ENCODE assay signal across 8 cellular contexts in the genomic region with DNA sequence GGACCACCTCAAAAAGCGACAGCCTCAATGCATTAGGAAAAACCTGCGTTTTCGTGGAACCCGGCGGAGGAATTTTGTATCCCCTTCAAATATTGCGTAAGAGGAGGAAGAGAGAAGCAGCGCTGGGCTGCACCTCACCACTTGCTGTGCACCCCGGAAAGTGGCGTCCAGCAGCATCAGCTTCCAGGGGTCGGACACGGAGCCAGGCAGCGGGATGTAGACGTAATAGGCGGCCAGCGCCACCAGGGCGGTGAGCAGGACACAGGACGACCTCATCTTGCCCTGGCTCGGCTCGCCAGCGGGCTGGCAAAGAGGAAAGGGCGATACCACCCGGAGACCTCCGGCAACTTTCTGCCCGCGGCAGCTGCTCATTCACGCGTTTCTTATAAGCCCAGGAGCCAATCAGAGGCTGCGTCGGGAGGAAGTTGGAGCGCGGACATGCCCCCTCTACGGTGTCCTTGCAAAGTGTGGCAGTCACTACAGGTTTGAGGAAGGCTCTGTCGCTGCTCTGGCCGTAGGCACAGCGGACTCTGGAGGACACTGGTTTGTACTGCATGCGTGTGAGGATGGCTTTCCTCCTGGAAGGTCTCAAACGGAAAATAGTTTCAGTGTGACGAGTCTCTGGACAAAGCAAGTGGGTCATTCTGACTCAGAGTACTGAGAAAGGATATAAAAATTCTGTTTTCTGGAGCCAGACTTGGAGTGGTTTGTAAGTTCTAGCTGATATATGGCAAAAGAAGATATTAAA. TPM values are rescaled to one million over a fixed set of nuclear protein-coding genes. Genes with fewer than 3 reads are reported as not detected.
A peak's percentile ranks its signal among the peaks of the same experiment; 100 is the strongest.
DNase-seq lines count a peak whose midpoint lies in the region; ATAC-seq and TF ChIP-seq lines count a peak whose summit lies in the region.

A gene with protein sequence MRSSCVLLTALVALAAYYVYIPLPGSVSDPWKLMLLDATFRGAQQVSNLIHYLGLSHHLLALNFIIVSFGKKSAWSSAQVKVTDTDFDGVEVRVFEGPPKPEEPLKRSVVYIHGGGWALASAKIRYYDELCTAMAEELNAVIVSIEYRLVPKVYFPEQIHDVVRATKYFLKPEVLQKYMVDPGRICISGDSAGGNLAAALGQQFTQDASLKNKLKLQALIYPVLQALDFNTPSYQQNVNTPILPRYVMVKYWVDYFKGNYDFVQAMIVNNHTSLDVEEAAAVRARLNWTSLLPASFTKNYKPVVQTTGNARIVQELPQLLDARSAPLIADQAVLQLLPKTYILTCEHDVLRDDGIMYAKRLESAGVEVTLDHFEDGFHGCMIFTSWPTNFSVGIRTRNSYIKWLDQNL (minus strand): TSS at position 359 of the 748 bp plus-strand sequence. CDS start 83 bp downstream, at position 276.

- H3K4me3 ChIP-seq in IMR-90 (ENCODE audit: insufficient read depth, low read depth, low read length), result peak within 1 kb of the TSS; percentile 77
- H3K4me3 ChIP-seq in OCI-LY7 (ENCODE audit: low read depth, low read length, poor library complexity, severe bottlenecking), result peak within 1 kb of the TSS; percentile 88
- peak within 1 kb of the TSS; percentile 78 for H3K4me3 ChIP-seq in mucosa of descending colon

- dilution Hi-C loops in IMR-90 (cut with HindIII; ENCODE audit: low sequenced_read_pairs, unreplicated experiment), result no loop called here

- POLR2A ChIA-PET in IMR-90 (lab: Charles Lee; ENCODE audit: unreplicated experiment) (no interaction called here), OCI-LY7 (lab: Charles Lee) (interaction anchor here (0.5 to 3.1 kb wide), 11 partner anchors 11 to 959 kb away, joined by 3 to 12 read pairs (median 4); a partner anchor contains a TSS)

- H4K20me1 ChIP-seq in IMR-90 (ENCODE audit: insufficient read depth, low read length) (no peaks in the 10 kb centered on the region; the same call in 1 of the 2 replicates), OCI-LY7 (ENCODE audit: insufficient read depth, low read length) (no peaks in the 10 kb centered on the region)

- peak within 1 kb of the TSS; percentile 22 to 78; a peak in 3 of 4 replicates for H4K8ac ChIP-seq in IMR-90 (ENCODE audit: low read depth in 2 of 2, low read length in 2 of 2)

- DNase-seq in DMS153 (lab: John Stamatoyannopoulos, UW) (peak; percentile 95), IMR-90 (peak; percentile 99), OCI-LY7 (ENCODE audit: low spot score) (peak; percentile 96), activated T-cell treated with anti-CD3 and anti-CD28 coated beads for 4 hours (peak; percentile 45), epithelial cell of prostate (ENCODE audit: low read depth, low spot score) (peak; percentile 84), mucosa of descending colon (peak; percentile 91 to 94 (median 92))
- peak; percentile 27 to 42 for DNase-seq in stimulated activated CD8-positive, alpha-beta memory T cell treated with anti-CD3 and anti-CD28 coated beads, Interleukin-4, amount 100 ng/mL, for 4 hours (ENCODE audit: low read depth in 2 of 2, low spot score in 1 of 2)

- in situ Hi-C loops in IMR-90 (cut with MboI; ENCODE audit: low sequenced_read_pairs), result no loop called here

- H3K56ac ChIP-seq in IMR-90 (ENCODE audit: extremely low read depth, insufficient read depth, low read length), result peak within 1 kb of the TSS; percentile 83

- peaks cover 11 to 38% of the 10 kb centered on the region in 2 experiments; a peak in 3 of 4 replicates for H3K79me1 ChIP-seq in IMR-90 (ENCODE audit: low read depth in 1 of 2, low read length in 2 of 2)

- peak within 1 kb of the TSS; percentile 99 for H2AFZ ChIP-seq in IMR-90 (replicated peaks; ENCODE audit: low read length, poor library complexity)
- peak within 1 kb of the TSS; percentile 98 for H2AFZ ChIP-seq in OCI-LY7 (ENCODE audit: low read length)

- peak within 1 kb of the TSS; percentile 72 for H2AK5ac ChIP-seq in IMR-90 (ENCODE audit: low read depth, low read length)

- H3K27ac ChIP-seq in IMR-90 (ENCODE audit: insufficient read depth, low read length) (peak within 1 kb of the TSS; percentile 88), OCI-LY7 (ENCODE audit: low read depth, low read length, poor library complexity, severe bottlenecking) (peak within 1 kb of the TSS; percentile 32), epithelial cell of prostate (peak within 1 kb of the TSS; percentile 90)

- no peaks in the 10 kb centered on the region for H3K9me2 ChIP-seq in OCI-LY7 (ENCODE audit: insufficient read depth, low read length)

- ATAC-seq in GM21528 (IDR thresholded peaks at IDR 0.05; ENCODE audit: low FRiP score, unreplicated experiment) (peak; percentile 100), IMR-90 (ENCODE audit: low read depth) (peak; percentile 95), mucosa of descending colon (peak; percentile 97)

- H3K9ac ChIP-seq in IMR-90 (ENCODE audit: low read depth, low read length), result peak within 1 kb of the TSS; percentile 79

- peak; percentile 97 for TF ChIP-seq POLR2A in IMR-90 (IDR thresholded peaks at IDR 0.05; ENCODE audit: low read depth, low read length)

- CTCF ChIA-PET in IMR-90 (lab: Yijun Ruan, JAX), result interaction anchor here (0.6 to 2.7 kb wide), 13 partner anchors 10 to 354 kb away, joined by 3 to 18 read pairs (median 4); a partner anchor contains a TSS
- CTCF ChIA-PET in OCI-LY7 (lab: Charles Lee; ENCODE audit: unreplicated experiment), result interaction anchor here (1.2 to 1.4 kb wide), 2 partner anchors 37 to 188 kb away, joined by 3 read pairs; a partner anchor contains a TSS

- H3K36me3 ChIP-seq in IMR-90 (ENCODE audit: control insufficient read depth, insufficient read depth, low read length) (no peaks in the 10 kb centered on the region), OCI-LY7 (ENCODE audit: insufficient read depth, low read length) (no peaks in the 10 kb centered on the region), mucosa of descending colon (ENCODE audit: low read depth) (no peaks in the 10 kb centered on the region)

- H4K5ac ChIP-seq in IMR-90 (ENCODE audit: low read depth, low read length), result peak within 1 kb of the TSS; percentile 52

- 0 out of 2 replicates have a peak, but pooled peaks cover 3% of the 10 kb centered on the region for H3K9me1 ChIP-seq in IMR-90 (ENCODE audit: insufficient read depth, low read length)

- H3K9me3 ChIP-seq in IMR-90 (ENCODE audit: control insufficient read depth, insufficient read depth, low read length) (no peaks in the 10 kb centered on the region), OCI-LY7 (ENCODE audit: low read length) (no peaks in the 10 kb centered on the region), mucosa of descending colon (no peaks in the 10 kb centered on the region)

- peak within 1 kb of the TSS; percentile 95 for H2BK20ac ChIP-seq in IMR-90 (ENCODE audit: low read depth, low read length)

- peak within 1 kb of the TSS; percentile 85 for H4K91ac ChIP-seq in IMR-90 (ENCODE audit: insufficient read depth, low read depth, low read length)

- intact Hi-C loops in IMR-90 (cut with micrococcal nuclease), result loop anchor here (1.0 kb wide), 2 partner anchors 38 to 39 kb away; a partner anchor contains a TSS
- intact Hi-C loops in OCI-LY7 (cut with micrococcal nuclease; ENCODE audit: unreplicated experiment), result loop anchor here (2.0 kb wide), 2 partner anchors 38 to 40 kb away; a partner anchor contains a TSS
- intact Hi-C loops in mucosa of descending colon (cut with DNase I, micrococcal nuclease), result loop anchor here in 1 of 2 donors (5.0 kb wide), 1 partner anchor 34 kb away; no protein-coding TSS in a partner anchor

- TF ChIP-seq CTCF in IMR-90 (conservative IDR thresholded peaks at IDR 0.05; ENCODE audit: low read depth, low read length), result peak; percentile 93
- peak; percentile 83 for TF ChIP-seq CTCF in OCI-LY7 (conservative IDR thresholded peaks at IDR 0.05; ENCODE audit: low read length)
- peak; percentile 84 for TF ChIP-seq CTCF in mucosa of descending colon (IDR thresholded peaks at IDR 0.05)

- H2BK120ac ChIP-seq in IMR-90 (ENCODE audit: low read depth, low read length), result peak within 1 kb of the TSS; percentile 95

- peak; percentile 79 for TF ChIP-seq RAD21 in IMR-90 (IDR thresholded peaks at IDR 0.05; ENCODE audit: low read length)

- H3K4me2 ChIP-seq in IMR-90 (ENCODE audit: low read depth, low read length) (peak within 1 kb of the TSS; percentile 97), OCI-LY7 (ENCODE audit: low read length) (peak within 1 kb of the TSS; percentile 91)

- H3K79me2 ChIP-seq in OCI-LY7 (ENCODE audit: insufficient read depth, low read depth, low read length), result no peaks in the 10 kb centered on the region

- peak within 1 kb of the TSS; percentile 81 for H3K23ac ChIP-seq in IMR-90 (ENCODE audit: low read depth, low read length)

- peaks cover 8% of the 10 kb centered on the region for H3K4me1 ChIP-seq in IMR-90 (ENCODE audit: control insufficient read depth, insufficient read depth, low read length)
- peaks cover 20% of the 10 kb centered on the region for H3K4me1 ChIP-seq in OCI-LY7 (ENCODE audit: insufficient read depth, low read length, poor library complexity, severe bottlenecking)
- peaks cover 28% of the 10 kb centered on the region for H3K4me1 ChIP-seq in mucosa of descending colon (ENCODE audit: low read depth)

- H3K18ac ChIP-seq in IMR-90 (ENCODE audit: low read depth, low read length), result peak within 1 kb of the TSS; percentile 58

- H3K4ac ChIP-seq in IMR-90 (ENCODE audit: low read depth, low read length), result peak within 1 kb of the TSS; percentile 90

- H2BK15ac ChIP-seq in IMR-90 (ENCODE audit: low read depth, low read length), result peak within 1 kb of the TSS; percentile 85; the same call in 1 of the 3 replicates

- no peaks in the 10 kb centered on the region for H3K27me3 ChIP-seq in IMR-90 (ENCODE audit: control insufficient read depth, insufficient read depth, low read length)

- H2BK5ac ChIP-seq in IMR-90 (ENCODE audit: low read depth, low read length, poor library complexity, severe bottlenecking), result peak within 1 kb of the TSS; percentile 98

- peak within 1 kb of the TSS; percentile 96 for H2AK9ac ChIP-seq in IMR-90 (replicated peaks; ENCODE audit: low read depth, low read length, poor library complexity)

- H3K14ac ChIP-seq in IMR-90 (replicated peaks; ENCODE audit: low read depth, low read length), result peak within 1 kb of the TSS; percentile 93

- WGBS in IMR-90 (ENCODE audit: extremely low coverage in 2 of 2, insufficient read length in 1 of 2), 2 experiments, result 1% methylated on average over 21 of the region's 38 CpGs; no CpG with 5 or more reads in 1 of the 2 experiments

- BruUV-seq in IMR-90 (replicated peaks; lab: Mats Ljungman, UMichigan) (no TSS peak), OCI-LY7 (replicated peaks; lab: Mats Ljungman, UMichigan) (no TSS peak)

RNA-seq across cellular contexts. Expression of the gene that starts here (rescaled TPM):
- total RNA-seq in IMR-90 (2012; rRNA removed), result 23.3 and 28.9 TPM in 2 replicates
- 22.3 and 23.5 TPM in 2 replicates for polyA plus RNA-seq in IMR-90 (2012; rRNA removed)
- polyA plus RNA-seq in IMR-90 (2012; cell fraction: cytosol; rRNA removed), result 8.0 and 12.7 TPM in 2 replicates
- polyA plus RNA-seq in IMR-90 (2012; cell fraction: nucleus; rRNA removed; ENCODE audit: low replicate concordance), result 5.1 and 13.7 TPM in 2 replicates
- total RNA-seq in OCI-LY7 (2014; rRNA removed; shearing (Covaris generic)), result 2.3 and 2.7 TPM in 2 replicates
- total RNA-seq in OCI-LY7 (2022), result 7.8 and 8.2 TPM in 2 replicates
- 10 to 100 TPM; 21.5 to 63.9 (median 53.3) TPM for total RNA-seq in mucosa of descending colon

Comparison
In these comparisons a context has a peak if more than half of its experiments do, and no peak if none do; other contexts are left out.
1. Peak in every context shown above with its lines: DNase-seq, ATAC-seq, H3K4me3 ChIP-seq and H3K27ac ChIP-seq.
2. DNase-seq: peak in every context shown above with its lines; median percentile 99 in IMR-90; 96 in OCI-LY7; 95 in DMS153; 92 in mucosa of descending colon; 84 in epithelial cell of prostate; 45 in activated T-cell treated with anti-CD3 and anti-CD28 coated beads for 4 hours; 34 in stimulated activated CD8-positive, alpha-beta memory T cell treated with anti-CD3 and anti-CD28 coated beads, Interleukin-4, amount 100 ng/mL, for 4 hours.
3. H3K27ac ChIP-seq: peak in every context shown above with its lines; median percentile 90 in epithelial cell of prostate; 88 in IMR-90; 32 in OCI-LY7.